15 cellular contexts compared by ENCODE assay signal in genomic region chr6:110544472-110544871, GRCh38.
DNase-seq lines count a peak whose midpoint lies in the region; ATAC-seq lines count a peak whose summit lies in the region.
"Had no signal": no experiment of that assay in that cellular context is flagged by ENCODE, and none has a peak within 500 bp of the region (broad histone marks: within the 10 kb centered on the region; RNA-seq: fewer than 3 reads in every experiment).

No MANE protein-coding gene starts in this region.

- H3K4me1 Mint-ChIP-seq in activated CD8-positive, alpha-beta memory T cell treated with anti-CD3 and anti-CD28 coated beads, Interleukin-2, amount 10 ng/mL, durations not matched to agents 7 days and 5 days: peaks cover 21% of the 10 kb centered on the region
- H3K4me1 Mint-ChIP-seq in IgD-negative memory B cell: peaks cover 11 to 17% (median 13%) of the 10 kb centered on the region in 3 donors
- peaks cover 22% of the 10 kb centered on the region for H3K4me1 Mint-ChIP-seq in central memory CD8-positive, alpha-beta T cell

- peak overlapping the region; percentile 76 for H3K27ac Mint-ChIP-seq in activated CD8-positive, alpha-beta memory T cell treated with anti-CD3 and anti-CD28 coated beads, Interleukin-2, amount 10 ng/mL, durations not matched to agents 7 days and 5 days
- H3K27ac Mint-ChIP-seq in IgD-negative memory B cell: no peak overlapping the region
- H3K27ac Mint-ChIP-seq in central memory CD8-positive, alpha-beta T cell (ENCODE audit: low read depth): peak overlapping the region; percentile 87

- CTCF ChIA-PET in activated CD8-positive, alpha-beta memory T cell treated with anti-CD3 and anti-CD28 coated beads, Interleukin-2, amount 10 ng/mL, durations not matched to agents 7 days and 5 days (lab: Charles Lee): interaction anchor here (1.2 to 1.6 kb wide), 5 partner anchors 10 to 401 kb away, joined by 3 to 4 read pairs (median 3); no protein-coding TSS in a partner anchor

- peak overlapping the region; percentile 60 for H3K4me3 Mint-ChIP-seq in activated CD8-positive, alpha-beta memory T cell treated with anti-CD3 and anti-CD28 coated beads, Interleukin-2, amount 10 ng/mL, durations not matched to agents 7 days and 5 days
- H3K4me3 Mint-ChIP-seq in IgD-negative memory B cell: peak overlapping the region in 3 of 4 donors; percentile 70 to 81 (median 77)
- peak overlapping the region; percentile 69 for H3K4me3 Mint-ChIP-seq in central memory CD8-positive, alpha-beta T cell

- H3K27me3 Mint-ChIP-seq in activated CD8-positive, alpha-beta memory T cell treated with anti-CD3 and anti-CD28 coated beads, Interleukin-2, amount 10 ng/mL, durations not matched to agents 7 days and 5 days: peaks cover 1% of the 10 kb centered on the region
- peaks cover 3% of the 10 kb centered on the region for H3K27me3 Mint-ChIP-seq in IgD-negative memory B cell
- peaks cover 13% of the 10 kb centered on the region for H3K27me3 Mint-ChIP-seq in central memory CD8-positive, alpha-beta T cell

- peaks cover 10% of the 10 kb centered on the region for H3K36me3 Mint-ChIP-seq in activated CD8-positive, alpha-beta memory T cell treated with anti-CD3 and anti-CD28 coated beads, Interleukin-2, amount 10 ng/mL, durations not matched to agents 7 days and 5 days
- peaks cover 4% of the 10 kb centered on the region for H3K36me3 Mint-ChIP-seq in IgD-negative memory B cell
- H3K36me3 Mint-ChIP-seq in central memory CD8-positive, alpha-beta T cell (ENCODE audit: insufficient read depth): no peaks in the 10 kb centered on the region

- H3K9me3 Mint-ChIP-seq in activated CD8-positive, alpha-beta memory T cell treated with anti-CD3 and anti-CD28 coated beads, Interleukin-2, amount 10 ng/mL, durations not matched to agents 7 days and 5 days (ENCODE audit: low read depth): peaks cover 3% of the 10 kb centered on the region
- H3K9me3 Mint-ChIP-seq in IgD-negative memory B cell: peaks cover 0 to 7% (median 4%) of the 10 kb centered on the region in 3 donors
- peaks cover 5% of the 10 kb centered on the region for H3K9me3 Mint-ChIP-seq in central memory CD8-positive, alpha-beta T cell

- no peak for DNase-seq in activated CD8-positive, alpha-beta memory T cell treated with anti-CD3 and anti-CD28 coated beads, Interleukin-2, amount 10 ng/mL, durations not matched to agents 7 days and 5 days
- DNase-seq in activated CD8-positive, alpha-beta memory T cell treated with anti-CD3 and anti-CD28 coated beads, Interleukin-2, amount 50 U/mL, for 48 hours: no peak
- no peak for DNase-seq in central memory CD8-positive, alpha-beta T cell (ENCODE audit: low spot score in 2 of 2)
- DNase-seq in sciatic nerve (ENCODE audit: low spot score): no peak
- no peak for DNase-seq in AG08395 (ENCODE audit: low spot score)
- no peak for DNase-seq in AML-193 (lab: John Stamatoyannopoulos, UW)
- no peak for DNase-seq in cerebellar cortex (ENCODE audit: low spot score)
- DNase-seq: activated CD4-positive, alpha-beta T cell treated with anti-CD3 and anti-CD28 coated beads, Interleukin-2, amount 50 U/mL, for 1 hour; activated naive CD4-positive, alpha-beta T cell; gastrocnemius medialis; GF-D8; MG63; NCI-H2029; NCI-H524 treated with DMSO at 0.1 percent for 48 hours had no signal

- ATAC-seq in activated CD8-positive, alpha-beta memory T cell treated with anti-CD3 and anti-CD28 coated beads, Interleukin-2, amount 10 ng/mL, durations not matched to agents 7 days and 5 days: peak; percentile 63
- no peak for ATAC-seq in central memory CD8-positive, alpha-beta T cell (replicated peaks; ENCODE audit: extremely low read depth, poor library complexity, severe bottlenecking)
- peak; percentile 34 for ATAC-seq in sciatic nerve
- ATAC-seq: gastrocnemius medialis had no signal

- intact Hi-C loops in sciatic nerve (cut with DNase I): no loop called here

Comparison
In these comparisons a context has a peak if more than half of its experiments do, and no peak if none do; other contexts are left out.
1. H3K27ac Mint-ChIP-seq: peak in activated CD8-positive, alpha-beta memory T cell treated with anti-CD3 and anti-CD28 coated beads, Interleukin-2, amount 10 ng/mL, durations not matched to agents 7 days and 5 days (single experiment) and central memory CD8-positive, alpha-beta T cell (single experiment); none in IgD-negative memory B cell (0 of 3).
2. Peak in every context shown above with its lines, with median percentiles within 50 percentile points of each other: H3K4me3 Mint-ChIP-seq.